Comparison of ENCODE assay signal across 24 cellular contexts in genomic region chr1:203523667-203524066, GRCh38. TPM values are rescaled to one million over a fixed set of nuclear protein-coding genes. Genes with fewer than 3 reads are reported as not detected.
DNase-seq lines count a peak whose midpoint lies in the region; ATAC-seq, FAIRE-seq and TF ChIP-seq lines count a peak whose summit lies in the region.
"Had no signal": no experiment of that assay in that cellular context is flagged by ENCODE, and none has a peak within 500 bp of the region (broad histone marks: within the 10 kb centered on the region; RNA-seq: fewer than 3 reads in every experiment).

No MANE protein-coding gene starts in this region.

- no peak for TF ChIP-seq POLR2A in GM12878 (IDR thresholded peaks at IDR 0.05; ENCODE audit: low read depth, low read length)

- H3K27me3 ChIP-seq in BLaER1 treated with 17β-estradiol and CSF1 and Interleukin-3, amounts not matched to agents 10 nM and 100 nM = no peaks in the 10 kb centered on the region
- H3K27me3 ChIP-seq in GM12878 (replicated peaks in 1 of 2; ENCODE audit: control insufficient read depth in 2 of 2, insufficient read depth in 2 of 2, low read length in 1 of 2) (no peaks in the 10 kb centered on the region; a peak in 1 of 4 replicates), muscle layer of colon (ENCODE audit: control insufficient read depth in 1 of 2, insufficient read depth in 2 of 2, low read length in 2 of 2) (no peaks in the 10 kb centered on the region), thoracic aorta (replicated peaks; ENCODE audit: insufficient read depth) (no peaks in the 10 kb centered on the region), neural progenitor cell (no peaks in the 10 kb centered on the region), foreskin keratinocyte (no peaks in the 10 kb centered on the region)

- no peak for TF ChIP-seq RAD21 in GM12878 (IDR thresholded peaks at IDR 0.05; ENCODE audit: insufficient read depth, low read depth, low read length)

- in situ Hi-C loops in GM12878 (cut with MboI) = no loop called here

- ATAC-seq in GM12878 (no peak), thoracic aorta (ENCODE audit: insufficient number of reproducible peaks, low FRiP score, low read depth) (no peak), GM21381 (IDR thresholded peaks at IDR 0.05; ENCODE audit: unreplicated experiment) (no peak), foreskin keratinocyte (no peak)
- ATAC-seq: SK-N-SH treated with all-trans-retinoic acid at 6 μM for 48 hours had no signal

- no peaks in the 10 kb centered on the region; a peak in 1 of 22 replicates for H4K20me1 ChIP-seq in BLaER1 treated with 17β-estradiol and CSF1 and Interleukin-3, amounts not matched to agents 10 nM and 100 nM
- H4K20me1 ChIP-seq in GM12878 (ENCODE audit: control insufficient read depth, insufficient read depth) = no peaks in the 10 kb centered on the region
- H4K20me1 ChIP-seq in neural progenitor cell (ENCODE audit: low read depth) = no peaks in the 10 kb centered on the region

- H3K9ac ChIP-seq in BLaER1 treated with 17β-estradiol and CSF1 and Interleukin-3, amounts not matched to agents 10 nM and 100 nM = peak overlapping the region in 1 of 11 experiments; percentile 54; a peak in 1 of 22 replicates
- H3K9ac ChIP-seq in GM12878 (ENCODE audit: control insufficient read depth, insufficient read depth, low read length) (no peak overlapping the region), muscle layer of colon (ENCODE audit: low read length) (no peak overlapping the region), neural progenitor cell (no peak overlapping the region)
- H3K9ac ChIP-seq: GM23248, KMS-11 had no signal

- TF ChIP-seq EP300 in GM12878 (IDR thresholded peaks at IDR 0.05; ENCODE audit: borderline replicate concordance in 1 of 2, control insufficient read depth in 1 of 2, low read depth in 2 of 2, low read length in 2 of 2) = no peak

- no peak for FAIRE-seq in GM12878 (lab: Jason Lieb, UNC)
- FAIRE-seq: A204.1, D721Med, HTR-8/SVneo had no signal

- CTCF ChIA-PET in GM12878 (lab: Yijun Ruan, JAX) = interaction anchor here (0.9 kb wide), 1 partner anchor 20 kb away, joined by 3 read pairs; no protein-coding TSS in a partner anchor

- intact Hi-C loops in GM12878 (cut with micrococcal nuclease; ENCODE audit: unreplicated experiment) = no loop called here

- H2AFZ ChIP-seq in GM12878 (ENCODE audit: control insufficient read depth, low read depth, low read length) (no peak overlapping the region), neural progenitor cell (replicated peaks) (no peak overlapping the region)
- H2AFZ ChIP-seq: GM23248 had no signal

- DNase-seq in GM12878 (ENCODE audit: low read depth, low spot score) (no peak), thoracic aorta (ENCODE audit: low spot score) (no peak), neural progenitor cell (ENCODE audit: low spot score) (no peak), foreskin keratinocyte (no peak)
- DNase-seq: DMS53, GDM1, GM23248, NCI-H1105, NCI-H146, NCI-H2029, NCI-H2227 treated with DMSO at 0.1 percent for 48 hours, NCI-H510A treated with DMSO at 0.1 percent for 48 hours, NCI-H748 treated with DMSO at 0.1 percent for 48 hours, SIG-M5 had no signal

- TF ChIP-seq CTCF in GM12878 (IDR thresholded peaks at IDR 0.05 in 2 of 3, conservative IDR thresholded peaks at IDR 0.05 in 1 of 3; ENCODE audit: control insufficient read depth in 2 of 3, extremely low read depth in 1 of 3, insufficient read depth in 1 of 3, low read depth in 3 of 3, low read length in 3 of 3) = no peak
- no peak for TF ChIP-seq CTCF in thoracic aorta (IDR thresholded peaks at IDR 0.05)
- no peak for TF ChIP-seq CTCF in neural progenitor cell (IDR thresholded peaks at IDR 0.05)
- TF ChIP-seq CTCF in foreskin keratinocyte (conservative IDR thresholded peaks at IDR 0.05) = no peak

- H3K79me2 ChIP-seq in GM12878 (ENCODE audit: control insufficient read depth, insufficient read depth, low read length) (no peaks in the 10 kb centered on the region), neural progenitor cell (ENCODE audit: low read depth) (no peaks in the 10 kb centered on the region)

- WGBS in GM12878 (ENCODE audit: insufficient coverage, insufficient replicate concordance, low lambda C conversion rate, missing lambda C conversion rate) = 50% methylated on average over 6 of the region's 6 CpGs

- no peaks in the 10 kb centered on the region for H3K36me3 Mint-ChIP-seq in neural progenitor cell

- peaks cover 12% of the 10 kb centered on the region for H3F3A ChIP-seq in neural progenitor cell (ENCODE audit: low read depth)

- BruUV-seq in GM12878 (replicated peaks; lab: Mats Ljungman, UMichigan) = no TSS peak

- H3K4me1 Mint-ChIP-seq in neural progenitor cell = peaks cover 79% of the 10 kb centered on the region

- no peaks in the 10 kb centered on the region for H3K9me3 ChIP-seq in BLaER1 treated with 17β-estradiol and CSF1 and Interleukin-3, amounts not matched to agents 10 nM and 100 nM (replicated peaks in 1 of 11)
- H3K9me3 ChIP-seq in GM12878 (replicated peaks; ENCODE audit: control insufficient read depth, insufficient read depth, low read length) (no peaks in the 10 kb centered on the region), muscle layer of colon (ENCODE audit: low read length) (no peaks in the 10 kb centered on the region), thoracic aorta (no peaks in the 10 kb centered on the region), neural progenitor cell (ENCODE audit: low read depth) (no peaks in the 10 kb centered on the region)
- H3K9me3 ChIP-seq: HAP-1 had no signal

- H3K27ac ChIP-seq in BLaER1 treated with 17β-estradiol and CSF1 and Interleukin-3, amounts not matched to agents 10 nM and 100 nM = peak overlapping the region in 3 of 11 experiments; percentile 30 to 60 (median 59); a peak in 5 of 22 replicates
- H3K27ac ChIP-seq in GM12878 (ENCODE audit: control insufficient read depth, insufficient read depth) = no peak overlapping the region
- peak overlapping the region; percentile 12 for H3K27ac ChIP-seq in muscle layer of colon (ENCODE audit: low read depth, low read length)
- peak overlapping the region; percentile 36 to 48 for H3K27ac ChIP-seq in thoracic aorta
- H3K27ac ChIP-seq in neural progenitor cell = no peak overlapping the region
- H3K27ac ChIP-seq in foreskin keratinocyte = no peak overlapping the region
- H3K27ac ChIP-seq: GM23248, KMS-11, RWPE1 had no signal

- no peaks in the 10 kb centered on the region for H3K9me3 Mint-ChIP-seq in neural progenitor cell

- H3K27ac Mint-ChIP-seq in neural progenitor cell = no peak overlapping the region

- RAD21 ChIA-PET in GM12878 (lab: Charles Lee; ENCODE audit: unreplicated experiment) = no interaction called here

- peak overlapping the region in 8 of 11 experiments; percentile 8 to 76 (median 49); a peak in 8 of 22 replicates for H3K4me2 ChIP-seq in BLaER1 treated with 17β-estradiol and CSF1 and Interleukin-3, amounts not matched to agents 10 nM and 100 nM
- H3K4me2 ChIP-seq in GM12878 (ENCODE audit: control insufficient read depth, insufficient read depth) (no peak overlapping the region), neural progenitor cell (no peak overlapping the region)
- H3K4me2 ChIP-seq: KMS-11 had no signal

- peaks cover 21 to 53% (median 28%) of the 10 kb centered on the region in 10 experiments for H3K4me1 ChIP-seq in BLaER1 treated with 17β-estradiol and CSF1 and Interleukin-3, amounts not matched to agents 10 nM and 100 nM
- no peaks in the 10 kb centered on the region for H3K4me1 ChIP-seq in GM12878 (ENCODE audit: control insufficient read depth, insufficient read depth, low read length)
- H3K4me1 ChIP-seq in muscle layer of colon (ENCODE audit: insufficient read depth, low read length) = peaks cover 66% of the 10 kb centered on the region
- H3K4me1 ChIP-seq in thoracic aorta (ENCODE audit: control insufficient read depth in 1 of 2, low read depth in 2 of 2) = peaks cover 25 to 71% of the 10 kb centered on the region in 2 donors
- peaks cover 49% of the 10 kb centered on the region for H3K4me1 ChIP-seq in neural progenitor cell
- H3K4me1 ChIP-seq in foreskin keratinocyte = peaks cover 5% of the 10 kb centered on the region

- H3K4me3 ChIP-seq in BLaER1 treated with 17β-estradiol and CSF1 and Interleukin-3, amounts not matched to agents 10 nM and 100 nM = no peak overlapping the region
- H3K4me3 ChIP-seq in GM12878 (no peak overlapping the region), muscle layer of colon (ENCODE audit: low read depth in 1 of 2, low read length in 2 of 2) (no peak overlapping the region), thoracic aorta (no peak overlapping the region), neural progenitor cell (no peak overlapping the region)
- H3K4me3 ChIP-seq: GM23248, HAP-1 had no signal

- H3K4me3 Mint-ChIP-seq in neural progenitor cell = no peak overlapping the region

- SMC1A ChIA-PET in GM12878 (lab: Charles Lee; ENCODE audit: uncharacterized antibody, unreplicated experiment) = no interaction called here

- H3K27me3 Mint-ChIP-seq in neural progenitor cell (ENCODE audit: insufficient read depth, low read depth) = peaks cover 17% of the 10 kb centered on the region

- H3K36me3 ChIP-seq in BLaER1 treated with 17β-estradiol and CSF1 and Interleukin-3, amounts not matched to agents 10 nM and 100 nM = no peaks in the 10 kb centered on the region
- no peaks in the 10 kb centered on the region for H3K36me3 ChIP-seq in GM12878 (ENCODE audit: control insufficient read depth in 2 of 2, insufficient read depth in 2 of 2, low read length in 1 of 2)
- H3K36me3 ChIP-seq in muscle layer of colon (ENCODE audit: insufficient read depth, low read length) = no peaks in the 10 kb centered on the region
- H3K36me3 ChIP-seq in thoracic aorta = no peaks in the 10 kb centered on the region
- H3K36me3 ChIP-seq in neural progenitor cell = no peaks in the 10 kb centered on the region
- H3K36me3 ChIP-seq: HAP-1 had no signal

- POLR2A ChIA-PET in GM12878 (lab: Charles Lee) = no interaction called here

RNA-seq across cellular contexts. Expression of gene OPTC, which starts 29.7 kb away (rescaled TPM):
- total RNA-seq in GM12878 (2013; cell fraction: nucleolus; rRNA removed) = not detected in 2 replicates
- total RNA-seq in GM12878 (2014; rRNA removed) (not detected in 2 replicates), GM12878 (2014; rRNA removed; fragmentation: Illumina TruSeq; extraction: Trizol) (not detected in 2 replicates), GM12878 (2021) (not detected in 2 replicates), thoracic aorta (not detected), neural progenitor cell (ENCODE audit: low replicate concordance) (0.50 TPM in 1 of 2 replicates, not detected in the other), foreskin keratinocyte (not detected in 2 replicates)
- not detected for polyA plus RNA-seq in GM12878 (2011; ENCODE audit: low read depth)
- polyA plus RNA-seq in GM12878 (2011; rRNA removed) (not detected in 2 replicates), GM12878 (2014; fragmentation: Illumina TruSeq; extraction: Trizol) (not detected in 2 replicates), GM12878 (2014; fragmentation: Nextera tagmentation; extraction: Ambion mirVana) (not detected), GM12878 (2014; rRNA removed) (not detected in 2 replicates), GM12878 (2016; fragmentation: Nextera tagmentation; extraction: Ambion mirVana) (not detected), foreskin keratinocyte (not detected in 2 replicates)
- polyA plus RNA-seq in GM12878 (2011; cell fraction: cytosol; rRNA removed) = not detected in 2 replicates
- polyA plus RNA-seq in GM12878 (2011; cell fraction: nucleus; rRNA removed) = not detected in 2 replicates
- polyA plus RNA-seq in GM12878 (2012) = not detected in 2 replicates
- not detected in 2 replicates for polyA minus RNA-seq in GM12878 (2011; rRNA and poly(A)+ RNA removed)
- polyA minus RNA-seq in GM12878 (2011; cell fraction: cytosol; rRNA and poly(A)+ RNA removed) = not detected in 2 replicates
- polyA minus RNA-seq in GM12878 (2011; cell fraction: nucleus; rRNA and poly(A)+ RNA removed) = not detected in 2 replicates
- total RNA-seq: GM23248 had no signal
- polyA plus RNA-seq: GM23248 had no signal

RNA-seq across cellular contexts. Expression of gene PRELP, which starts 48.1 kb away (rescaled TPM):
- not detected in 2 replicates for total RNA-seq in GM12878 (2013; cell fraction: nucleolus; rRNA removed)
- not detected in 2 replicates for total RNA-seq in GM12878 (2014; rRNA removed)
- not detected in 2 replicates for total RNA-seq in GM12878 (2014; rRNA removed; fragmentation: Illumina TruSeq; extraction: Trizol)
- total RNA-seq in GM12878 (2021) = 0.05 TPM in 2 replicates
- polyA plus RNA-seq in GM12878 (2011; ENCODE audit: low read depth) = not detected
- not detected in 2 replicates for polyA plus RNA-seq in GM12878 (2011; rRNA removed)
- polyA plus RNA-seq in GM12878 (2011; cell fraction: cytosol; rRNA removed) = not detected in 2 replicates
- polyA plus RNA-seq in GM12878 (2011; cell fraction: nucleus; rRNA removed) = not detected in 2 replicates
- polyA plus RNA-seq in GM12878 (2012) = not detected in 2 replicates
- not detected in 2 replicates for polyA plus RNA-seq in GM12878 (2014; fragmentation: Illumina TruSeq; extraction: Trizol)
- polyA plus RNA-seq in GM12878 (2014; fragmentation: Nextera tagmentation; extraction: Ambion mirVana) = not detected
- not detected in 2 replicates for polyA plus RNA-seq in GM12878 (2014; rRNA removed)
- under 1 TPM in 1 of 2 experiments, not detected in 1; 0.03 TPM for polyA plus RNA-seq in GM12878 (2016; fragmentation: Nextera tagmentation; extraction: Ambion mirVana)
- polyA minus RNA-seq in GM12878 (2011; rRNA and poly(A)+ RNA removed) = not detected in 2 replicates
- polyA minus RNA-seq in GM12878 (2011; cell fraction: cytosol; rRNA and poly(A)+ RNA removed) = not detected in 2 replicates
- not detected in 2 replicates for polyA minus RNA-seq in GM12878 (2011; cell fraction: nucleus; rRNA and poly(A)+ RNA removed)
- total RNA-seq in thoracic aorta = 100 to 1,000 TPM; 232 to 244 TPM
- 0.26 and 0.34 TPM in 2 replicates for total RNA-seq in neural progenitor cell (ENCODE audit: low replicate concordance)
- 0.03 and 0.07 TPM in 2 replicates for total RNA-seq in foreskin keratinocyte
- 0.04 and 0.07 TPM in 2 replicates for polyA plus RNA-seq in foreskin keratinocyte

Comparison
In these comparisons a context has a peak if more than half of its experiments do, and no peak if none do; other contexts are left out.
1. H3K27ac ChIP-seq: peak in muscle layer of colon (single experiment) and thoracic aorta (2 of 2); none in GM12878 (single experiment), neural progenitor cell (single experiment) and foreskin keratinocyte (single experiment).
2. H3K4me2 ChIP-seq: peak in BLaER1 treated with 17β-estradiol and CSF1 and Interleukin-3, amounts not matched to agents 10 nM and 100 nM (8 of 11); none in GM12878 (single experiment) and neural progenitor cell (single experiment).
3. RNA of gene PRELP, which starts 48.1 kb away (total RNA-seq): 232 to 244 TPM in thoracic aorta; 0.26 to 0.34 TPM in neural progenitor cell, 0.03 to 0.07 TPM in foreskin keratinocyte and 0.05 TPM in GM12878; every median in the first group is over 100 times any median in the second.